23 cellular contexts compared by ENCODE assay signal in genomic region chr16:68923116-68923515, GRCh38.
"Had no signal": no experiment of that assay in that cellular context is flagged by ENCODE, and none has a peak within 500 bp of the region (broad histone marks: within the 10 kb centered on the region; RNA-seq: fewer than 3 reads in every experiment).

No MANE protein-coding gene starts in this region.

- H3K27me3 Mint-ChIP-seq: activated CD4-positive, alpha-beta memory T cell treated with anti-CD3 and anti-CD28 coated beads, Interleukin-2, amount 10 ng/mL, durations not matched to agents 7 days and 5 days; activated CD4-positive, alpha-beta T cell treated with anti-CD3 and anti-CD28 coated beads, Interleukin-2, amount 10 ng/mL, durations not matched to agents 24 days and 14 days; activated naive CD4-positive, alpha-beta T cell treated with anti-CD3 and anti-CD28 coated beads, Interleukin-2, amount 10 ng/mL, durations not matched to agents 7 days and 5 days; natural killer cell treated with Interleukin-12 subunit alpha and Interleukin-12 subunit beta and Interleukin-15 and Interleukin-18, amount 100 ng/mL, for 72 hours had no signal

- H3K4me3 Mint-ChIP-seq: activated CD4-positive, alpha-beta memory T cell treated with anti-CD3 and anti-CD28 coated beads, Interleukin-2, amount 10 ng/mL, durations not matched to agents 7 days and 5 days; activated CD4-positive, alpha-beta T cell treated with anti-CD3 and anti-CD28 coated beads, Interleukin-2, amount 10 ng/mL, durations not matched to agents 24 days and 14 days; activated naive CD4-positive, alpha-beta T cell treated with anti-CD3 and anti-CD28 coated beads, Interleukin-2, amount 10 ng/mL, durations not matched to agents 7 days and 5 days; activated T-cell treated with anti-CD3 and anti-CD28 coated beads, Interleukin-2, amount 50 U/mL, for 72 hours; natural killer cell treated with Interleukin-12 subunit alpha and Interleukin-12 subunit beta and Interleukin-15 and Interleukin-18, amount 100 ng/mL, for 72 hours; T-helper 1 cell treated with Interleukin-12 subunit alpha and Interleukin-12 subunit beta and Interleukin-4 antibody, amounts not matched to agents 30 μg/mL and 1 μg/mL, for 36 hours had no signal

- ATAC-seq: activated T-cell treated with anti-CD3 and anti-CD28 coated beads, Interleukin-2, amount 50 U/mL, for 72 hours; gastrocnemius medialis; left ventricle myocardium superior; natural killer cell treated with Interleukin-12 subunit alpha and Interleukin-12 subunit beta and Interleukin-15 and Interleukin-18, amount 100 ng/mL, for 72 hours had no signal

- H3K27me3 ChIP-seq: cardiac muscle cell, gastrocnemius medialis, sigmoid colon had no signal

- H3K9me3 ChIP-seq: gastrocnemius medialis, sigmoid colon had no signal

- H3K4me1 Mint-ChIP-seq: activated CD4-positive, alpha-beta memory T cell treated with anti-CD3 and anti-CD28 coated beads, Interleukin-2, amount 10 ng/mL, durations not matched to agents 7 days and 5 days; activated naive CD4-positive, alpha-beta T cell treated with anti-CD3 and anti-CD28 coated beads, Interleukin-2, amount 10 ng/mL, durations not matched to agents 7 days and 5 days had no signal

- FAIRE-seq: endometrium had no signal

- H3K4me3 ChIP-seq: cardiac muscle cell, gastrocnemius medialis, sigmoid colon, smooth muscle cell had no signal

- H3K9ac ChIP-seq: parathyroid adenoma had no signal

- H3K4me1 ChIP-seq: gastrocnemius medialis, parathyroid adenoma, sigmoid colon had no signal

- H3K79me2 ChIP-seq: parathyroid adenoma had no signal

- H3K27ac ChIP-seq: cardiac muscle cell, gastrocnemius medialis, parathyroid adenoma, sigmoid colon had no signal

- DNase-seq: activated CD4-positive, alpha-beta memory T cell treated with anti-CD3 and anti-CD28 coated beads, Interleukin-2, amount 10 ng/mL, durations not matched to agents 7 days and 5 days; activated CD4-positive, alpha-beta T cell treated with anti-CD3 and anti-CD28 coated beads, Interleukin-2, amount 10 ng/mL, durations not matched to agents 24 days and 14 days; activated CD4-positive, CD25-positive, alpha-beta regulatory T cell; activated effector memory CD4-positive, alpha-beta T cell treated with Interleukin-2 at 50 U/mL for 16 hours; activated naive CD4-positive, alpha-beta T cell treated with anti-CD3 and anti-CD28 coated beads, Interleukin-2, amount 10 ng/mL, durations not matched to agents 7 days and 5 days; activated T-cell treated with anti-CD3 and anti-CD28 coated beads, Interleukin-2, amount 50 U/mL, for 72 hours; amygdala; cortex of kidney; gastrocnemius medialis; hippocampal formation; left ventricle myocardium superior; midbrain; sigmoid colon; stimulated activated CD4-positive, alpha-beta T cell treated with anti-CD3 and anti-CD28 coated beads, Interleukin-15, amount 100 ng/mL, for 24 hours; stimulated activated CD8-positive, alpha-beta memory T cell treated with anti-CD3 and anti-CD28 coated beads, Interleukin-4, amount 100 ng/mL, for 48 hours; stimulated activated naive CD4-positive, alpha-beta T cell treated with Interleukin-2 at 50 U/mL for 16 hours; T1000 had no signal

- H3K27ac Mint-ChIP-seq: activated CD4-positive, alpha-beta memory T cell treated with anti-CD3 and anti-CD28 coated beads, Interleukin-2, amount 10 ng/mL, durations not matched to agents 7 days and 5 days; activated CD4-positive, alpha-beta T cell treated with anti-CD3 and anti-CD28 coated beads, Interleukin-2, amount 10 ng/mL, durations not matched to agents 24 days and 14 days; activated naive CD4-positive, alpha-beta T cell treated with anti-CD3 and anti-CD28 coated beads, Interleukin-2, amount 10 ng/mL, durations not matched to agents 7 days and 5 days; activated T-cell treated with anti-CD3 and anti-CD28 coated beads, Interleukin-2, amount 50 U/mL, for 72 hours; natural killer cell treated with Interleukin-12 subunit alpha and Interleukin-12 subunit beta and Interleukin-15 and Interleukin-18, amount 100 ng/mL, for 72 hours; T-helper 1 cell treated with Interleukin-12 subunit alpha and Interleukin-12 subunit beta and Interleukin-4 antibody, amounts not matched to agents 30 μg/mL and 1 μg/mL, for 36 hours had no signal

- H2AFZ ChIP-seq: parathyroid adenoma had no signal

- H3K9me3 Mint-ChIP-seq: activated CD4-positive, alpha-beta memory T cell treated with anti-CD3 and anti-CD28 coated beads, Interleukin-2, amount 10 ng/mL, durations not matched to agents 7 days and 5 days; activated CD4-positive, alpha-beta T cell treated with anti-CD3 and anti-CD28 coated beads, Interleukin-2, amount 10 ng/mL, durations not matched to agents 24 days and 14 days; activated naive CD4-positive, alpha-beta T cell treated with anti-CD3 and anti-CD28 coated beads, Interleukin-2, amount 10 ng/mL, durations not matched to agents 7 days and 5 days; activated T-cell treated with anti-CD3 and anti-CD28 coated beads, Interleukin-2, amount 50 U/mL, for 72 hours; natural killer cell treated with Interleukin-12 subunit alpha and Interleukin-12 subunit beta and Interleukin-15 and Interleukin-18, amount 100 ng/mL, for 72 hours; T-helper 1 cell treated with Interleukin-12 subunit alpha and Interleukin-12 subunit beta and Interleukin-4 antibody, amounts not matched to agents 30 μg/mL and 1 μg/mL, for 36 hours had no signal

- H3K4me2 ChIP-seq: smooth muscle cell had no signal
